ENCODE assay signal across 19 cellular contexts in the genomic region with DNA sequence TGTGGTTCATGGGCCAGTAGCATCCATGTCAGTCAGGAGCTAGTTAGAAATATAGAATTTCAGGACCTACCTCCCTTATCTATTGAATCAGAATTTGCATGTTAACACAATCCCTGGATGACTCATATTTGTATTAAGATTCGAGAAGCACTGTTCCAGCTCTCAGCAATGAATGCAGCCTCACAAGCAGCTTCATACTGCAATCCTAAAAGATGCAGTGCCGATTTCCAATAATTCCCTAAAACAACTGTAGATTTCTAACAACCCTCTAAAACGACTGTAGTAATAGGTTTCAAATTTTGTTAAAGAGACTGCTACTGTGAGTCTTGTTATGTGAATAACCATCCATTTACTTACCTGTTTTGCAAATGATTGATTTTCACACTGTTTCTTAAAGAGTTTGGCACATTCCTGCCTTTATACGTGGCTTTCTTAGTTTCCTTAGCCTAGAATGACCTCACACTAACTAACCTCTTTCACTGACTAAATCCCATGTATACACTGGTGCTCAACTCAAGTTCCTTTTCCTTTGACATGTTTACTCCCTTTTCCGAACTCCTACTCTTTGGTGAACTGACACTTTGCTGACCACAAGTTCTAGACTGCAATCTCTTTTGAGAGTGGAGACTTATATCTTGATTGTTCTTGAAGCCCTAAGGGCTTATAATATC.
A peak's percentile ranks its signal among the peaks of the same experiment; 100 is the strongest.
DNase-seq lines count a peak whose midpoint lies in the region; ATAC-seq and TF ChIP-seq lines count a peak whose summit lies in the region.
"Had no signal": no experiment of that assay in that cellular context is flagged by ENCODE, and none has a peak within 500 bp of the region (broad histone marks: within the 10 kb centered on the region; RNA-seq: fewer than 3 reads in every experiment).

No MANE protein-coding gene starts in this region.

- H3K4me1 Mint-ChIP-seq in T-helper 2 cell treated with Interferon-gamma antibody and Interleukin-4, amounts not matched to agents 5 μg/mL and 100 μg/mL, for 36 hours (ENCODE audit: low read depth), result no peaks in the 10 kb centered on the region
- H3K4me1 Mint-ChIP-seq in naive thymus-derived CD8-positive, alpha-beta T cell, result no peaks in the 10 kb centered on the region
- H3K4me1 Mint-ChIP-seq: activated CD4-positive, alpha-beta T cell treated with anti-CD3 and anti-CD28 coated beads for 36 hours; activated naive CD8-positive, alpha-beta T cell treated with anti-CD3 and anti-CD28 coated beads for 36 hours had no signal

- H3K27me3 ChIP-seq in ACC112 (ENCODE audit: insufficient read depth, low read length) (no peaks in the 10 kb centered on the region), HUES48 (ENCODE audit: control insufficient read depth, insufficient read depth, low read length) (no peaks in the 10 kb centered on the region), foreskin keratinocyte (no peaks in the 10 kb centered on the region)
- H3K27me3 ChIP-seq: colonic mucosa, neutrophil, vagina had no signal

- in situ Hi-C loops in astrocyte of the cerebellum (cut with HindIII; ENCODE audit: low sequenced_read_pairs), result no loop called here

- H3K4me1 ChIP-seq in ACC112 (ENCODE audit: control insufficient read depth, insufficient read depth, low read length, unreplicated experiment), result peaks cover 45% of the 10 kb centered on the region
- H3K4me1 ChIP-seq in HUES48 (ENCODE audit: control insufficient read depth, insufficient read depth, low read length), result peaks cover 12% of the 10 kb centered on the region
- H3K4me1 ChIP-seq in foreskin keratinocyte, result peaks cover 11% of the 10 kb centered on the region
- H3K4me1 ChIP-seq: colonic mucosa, vagina had no signal

- H3K27ac Mint-ChIP-seq in T-helper 2 cell treated with Interferon-gamma antibody and Interleukin-4, amounts not matched to agents 5 μg/mL and 100 μg/mL, for 36 hours, result no peak overlapping the region
- no peak overlapping the region for H3K27ac Mint-ChIP-seq in naive thymus-derived CD8-positive, alpha-beta T cell
- H3K27ac Mint-ChIP-seq: activated CD4-positive, alpha-beta T cell treated with anti-CD3 and anti-CD28 coated beads for 36 hours; activated naive CD8-positive, alpha-beta T cell treated with anti-CD3 and anti-CD28 coated beads for 36 hours; activated T-cell treated with anti-CD3 and anti-CD28 coated beads, Interleukin-2, amount 50 U/mL, for 24 hours; stimulated activated naive CD8-positive, alpha-beta T cell treated with anti-CD3 and anti-CD28 coated beads, Interleukin-15, Interleukin-2, amounts not matched to agents 100 ng/mL and 50 ng/mL, for 24 hours had no signal

- no peak overlapping the region for H3K9ac ChIP-seq in HUES48 (ENCODE audit: low read depth, low read length)

- no peaks in the 10 kb centered on the region for H3K9me3 ChIP-seq in HUES48 (ENCODE audit: control insufficient read depth, insufficient read depth, low read length)
- H3K9me3 ChIP-seq: colonic mucosa, neutrophil, vagina had no signal

- H3K4me3 ChIP-seq in ACC112 (ENCODE audit: low read depth, low read length) (peak overlapping the region; percentile 42; the same call in 1 of the 2 replicates), HUES48 (ENCODE audit: low read depth, low read length) (no peak overlapping the region), astrocyte of the cerebellum (ENCODE audit: low read depth, low read length) (no peak overlapping the region)
- H3K4me3 ChIP-seq: colonic mucosa, vagina had no signal

- no peaks in the 10 kb centered on the region for H3K79me2 ChIP-seq in ACC112 (ENCODE audit: control insufficient read depth, insufficient read depth, low read length, unreplicated experiment)

- ATAC-seq in foreskin keratinocyte, result peak; percentile 92
- no peak for ATAC-seq in naive thymus-derived CD8-positive, alpha-beta T cell
- ATAC-seq: activated CD4-positive, alpha-beta T cell treated with anti-CD3 and anti-CD28 coated beads for 36 hours; Right ventricle myocardium inferior had no signal

- peak overlapping the region; percentile 63 for H2AFZ ChIP-seq in ACC112 (ENCODE audit: low read length, unreplicated experiment)

- H3K27ac ChIP-seq in ACC112 (ENCODE audit: low read depth, low read length) (peak overlapping the region; percentile 90), HUES48 (ENCODE audit: low read depth, low read length) (peak overlapping the region; percentile 64), foreskin keratinocyte (peak overlapping the region; percentile 17)
- H3K27ac ChIP-seq: colonic mucosa, neutrophil, vagina had no signal

- DNase-seq in astrocyte of the cerebellum (ENCODE audit: low read depth) (peak; percentile 32), foreskin keratinocyte (peak; percentile 59 to 87), NCI-H1105 treated with DMSO at 0.1 percent for 48 hours (lab: John Stamatoyannopoulos, UW) (no peak), NCI-H2029 treated with DMSO at 0.1 percent for 48 hours (lab: John Stamatoyannopoulos, UW) (no peak)
- DNase-seq in T-helper 2 cell treated with Interferon-gamma antibody and Interleukin-4, amounts not matched to agents 5 μg/mL and 100 μg/mL, for 36 hours (ENCODE audit: low spot score), result no peak
- no peak for DNase-seq in naive thymus-derived CD8-positive, alpha-beta T cell
- DNase-seq: activated CD4-positive, alpha-beta T cell treated with anti-CD3 and anti-CD28 coated beads for 36 hours; activated naive CD8-positive, alpha-beta T cell treated with anti-CD3 and anti-CD28 coated beads for 36 hours; activated T-cell treated with anti-CD3 and anti-CD28 coated beads, Interleukin-2, amount 50 U/mL, for 24 hours; colonic mucosa; H7; NCI-H1694; NCI-H69 had no signal

- H3K4me3 Mint-ChIP-seq in T-helper 2 cell treated with Interferon-gamma antibody and Interleukin-4, amounts not matched to agents 5 μg/mL and 100 μg/mL, for 36 hours, result no peak overlapping the region
- no peak overlapping the region for H3K4me3 Mint-ChIP-seq in naive thymus-derived CD8-positive, alpha-beta T cell
- H3K4me3 Mint-ChIP-seq: activated CD4-positive, alpha-beta T cell treated with anti-CD3 and anti-CD28 coated beads for 36 hours; activated naive CD8-positive, alpha-beta T cell treated with anti-CD3 and anti-CD28 coated beads for 36 hours; activated T-cell treated with anti-CD3 and anti-CD28 coated beads, Interleukin-2, amount 50 U/mL, for 24 hours; stimulated activated naive CD8-positive, alpha-beta T cell treated with anti-CD3 and anti-CD28 coated beads, Interleukin-15, Interleukin-2, amounts not matched to agents 100 ng/mL and 50 ng/mL, for 24 hours had no signal

- TF ChIP-seq CTCF in astrocyte of the cerebellum (IDR thresholded peaks at IDR 0.05; ENCODE audit: low read depth, low read length, missing control alignments) (no peak), foreskin keratinocyte (conservative IDR thresholded peaks at IDR 0.05) (no peak)

- H3K36me3 ChIP-seq in ACC112 (ENCODE audit: insufficient read depth, low read length) (no peaks in the 10 kb centered on the region), HUES48 (ENCODE audit: control insufficient read depth, insufficient read depth, low read length) (no peaks in the 10 kb centered on the region)
- H3K36me3 ChIP-seq: colonic mucosa, neutrophil, vagina had no signal

- H3K27me3 Mint-ChIP-seq in T-helper 2 cell treated with Interferon-gamma antibody and Interleukin-4, amounts not matched to agents 5 μg/mL and 100 μg/mL, for 36 hours (ENCODE audit: low read depth), result no peaks in the 10 kb centered on the region
- H3K27me3 Mint-ChIP-seq in naive thymus-derived CD8-positive, alpha-beta T cell, result peaks cover 0 to 10% (median 0%) of the 10 kb centered on the region in 5 donors
- H3K27me3 Mint-ChIP-seq: activated CD4-positive, alpha-beta T cell treated with anti-CD3 and anti-CD28 coated beads for 36 hours; activated naive CD8-positive, alpha-beta T cell treated with anti-CD3 and anti-CD28 coated beads for 36 hours; activated T-cell treated with anti-CD3 and anti-CD28 coated beads, Interleukin-2, amount 50 U/mL, for 24 hours; stimulated activated naive CD8-positive, alpha-beta T cell treated with anti-CD3 and anti-CD28 coated beads, Interleukin-15, Interleukin-2, amounts not matched to agents 100 ng/mL and 50 ng/mL, for 24 hours had no signal

- POLR2A ChIA-PET in naive thymus-derived CD8-positive, alpha-beta T cell (lab: Charles Lee), result no interaction called here

- H3K9me3 Mint-ChIP-seq in T-helper 2 cell treated with Interferon-gamma antibody and Interleukin-4, amounts not matched to agents 5 μg/mL and 100 μg/mL, for 36 hours, result no peaks in the 10 kb centered on the region
- peaks cover 0 to 20% (median 3%) of the 10 kb centered on the region in 9 donors for H3K9me3 Mint-ChIP-seq in naive thymus-derived CD8-positive, alpha-beta T cell
- H3K9me3 Mint-ChIP-seq: activated naive CD8-positive, alpha-beta T cell treated with anti-CD3 and anti-CD28 coated beads for 36 hours; activated T-cell treated with anti-CD3 and anti-CD28 coated beads, Interleukin-2, amount 50 U/mL, for 24 hours had no signal

- no peaks in the 10 kb centered on the region for H3K36me3 Mint-ChIP-seq in T-helper 2 cell treated with Interferon-gamma antibody and Interleukin-4, amounts not matched to agents 5 μg/mL and 100 μg/mL, for 36 hours (ENCODE audit: low read depth)
- no peaks in the 10 kb centered on the region for H3K36me3 Mint-ChIP-seq in naive thymus-derived CD8-positive, alpha-beta T cell
- H3K36me3 Mint-ChIP-seq: activated naive CD8-positive, alpha-beta T cell treated with anti-CD3 and anti-CD28 coated beads for 36 hours had no signal

Comparison
In these comparisons a context has a peak if more than half of its experiments do, and no peak if none do; other contexts are left out.
1. H3K27ac ChIP-seq: peak in every context shown above with its lines; median percentile 90 in ACC112; 64 in HUES48; 17 in foreskin keratinocyte.
2. DNase-seq: peak in astrocyte of the cerebellum (single experiment) and foreskin keratinocyte (2 of 2); none in NCI-H1105 treated with DMSO at 0.1 percent for 48 hours (single experiment), NCI-H2029 treated with DMSO at 0.1 percent for 48 hours (single experiment), T-helper 2 cell treated with Interferon-gamma antibody and Interleukin-4, amounts not matched to agents 5 μg/mL and 100 μg/mL, for 36 hours (single experiment) and naive thymus-derived CD8-positive, alpha-beta T cell (0 of 10).